In the genomic region with DNA sequence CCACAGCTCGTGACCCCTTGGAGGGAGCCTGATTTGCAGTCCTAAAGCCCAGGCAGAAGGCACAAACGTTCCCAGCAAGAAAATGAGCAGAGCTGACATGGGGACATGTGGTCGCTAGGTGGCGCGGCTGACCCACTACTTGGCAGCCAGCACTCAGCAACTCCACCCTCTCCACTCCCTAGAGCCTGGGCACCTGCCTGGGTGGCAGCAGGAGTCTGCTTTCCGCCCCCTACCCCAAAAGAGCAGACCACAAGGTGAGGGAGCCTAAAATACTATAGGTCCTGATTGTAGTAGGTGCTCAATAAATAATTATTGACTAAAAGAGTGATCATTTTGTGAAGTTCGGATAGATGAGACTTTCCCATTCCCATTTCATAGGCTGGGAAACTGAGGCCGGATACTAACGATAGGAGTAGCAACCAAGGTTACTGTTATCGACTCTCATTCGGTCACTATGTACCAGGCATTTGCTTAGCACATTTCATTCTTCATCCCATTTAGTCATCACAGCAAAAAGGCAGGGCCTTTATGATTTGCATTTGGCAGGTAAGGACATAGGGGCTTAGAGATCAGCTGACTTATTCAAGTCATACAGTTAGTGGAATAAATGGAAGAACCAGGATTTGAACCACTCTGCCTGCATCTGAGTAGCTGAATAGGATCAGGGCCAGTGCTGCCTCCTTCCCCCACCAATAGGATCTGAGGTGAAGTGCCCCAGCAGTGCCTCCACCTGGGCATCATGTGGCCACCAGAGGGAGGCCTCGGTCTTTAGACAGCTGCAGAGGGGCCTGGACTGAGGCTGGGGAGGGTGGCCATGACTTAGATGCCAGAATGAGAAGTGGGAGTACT, we compare ENCODE assay signal across 8 cellular contexts. TPM values are rescaled to one million over a fixed set of nuclear protein-coding genes. Genes with fewer than 3 reads are reported as not detected.
A peak's percentile ranks its signal among the peaks of the same experiment; 100 is the strongest.
DNase-seq lines count a peak whose midpoint lies in the region; ATAC-seq and TF ChIP-seq lines count a peak whose summit lies in the region.

No MANE protein-coding gene starts in this region.

- peak; percentile 84 to 86 for ATAC-seq in natural killer cell treated with Interleukin-12 subunit alpha and Interleukin-12 subunit beta and Interleukin-15 and Interleukin-18, amount 100 ng/mL, for 72 hours

- no peaks in the 10 kb centered on the region for H3K9me3 Mint-ChIP-seq in natural killer cell treated with Interleukin-12 subunit alpha and Interleukin-12 subunit beta and Interleukin-15 and Interleukin-18, amount 100 ng/mL, for 72 hours

- CTCF ChIA-PET in OCI-LY7 (lab: Charles Lee; ENCODE audit: unreplicated experiment) = interaction anchor here (1.5 to 1.8 kb wide), 2 partner anchors 13 to 121 kb away, joined by 3 to 13 read pairs; no protein-coding TSS in a partner anchor

- H3K4me1 ChIP-seq in OCI-LY7 (ENCODE audit: insufficient read depth, low read length, poor library complexity, severe bottlenecking) = no peaks in the 10 kb centered on the region

- H3K27ac Mint-ChIP-seq in natural killer cell treated with Interleukin-12 subunit alpha and Interleukin-12 subunit beta and Interleukin-15 and Interleukin-18, amount 100 ng/mL, for 72 hours = no peak overlapping the region

- DNase-seq in HL-60 (ENCODE audit: low read depth in 1 of 2, low spot score in 1 of 2) (peak; percentile 31 to 76), OCI-LY7 (ENCODE audit: low spot score) (peak; percentile 70), epithelial cell of prostate (ENCODE audit: low read depth, low spot score) (peak; percentile 27), globus pallidus (ENCODE audit: low spot score) (no peak)
- DNase-seq in activated CD8-positive, alpha-beta memory T cell treated with anti-CD3 and anti-CD28 coated beads, Interleukin-2, amount 50 U/mL, for 48 hours = peak; percentile 88
- no peak for DNase-seq in natural killer cell treated with Interleukin-12 subunit alpha and Interleukin-12 subunit beta and Interleukin-15 and Interleukin-18, amount 100 ng/mL, for 72 hours (ENCODE audit: low spot score)
- DNase-seq in stimulated activated naive CD4-positive, alpha-beta T cell treated with Interleukin-2 at 50 U/mL for 16 hours (lab: John Stamatoyannopoulos, UW) = peak; percentile 66

- intact Hi-C loops in OCI-LY7 (cut with micrococcal nuclease; ENCODE audit: unreplicated experiment) = loop anchor here (1.0 to 10.0 kb wide), 3 partner anchors 123 to 286 kb away; partner anchors contain the start of gene COL13A1

- H3K4me2 ChIP-seq in OCI-LY7 (ENCODE audit: low read length) = no peak overlapping the region

- H3K27me3 Mint-ChIP-seq in natural killer cell treated with Interleukin-12 subunit alpha and Interleukin-12 subunit beta and Interleukin-15 and Interleukin-18, amount 100 ng/mL, for 72 hours = peaks cover 27 to 29% of the 10 kb centered on the region in 2 donors

- no peaks in the 10 kb centered on the region for H3K9me2 ChIP-seq in OCI-LY7 (ENCODE audit: insufficient read depth, low read length)

- peaks cover 6% of the 10 kb centered on the region for H3K27me3 ChIP-seq in HL-60 (ENCODE audit: insufficient read depth, poor library complexity, severe bottlenecking)

- no peaks in the 10 kb centered on the region for H3K79me2 ChIP-seq in OCI-LY7 (ENCODE audit: insufficient read depth, low read depth, low read length)

- POLR2A ChIA-PET in OCI-LY7 (lab: Charles Lee) = interaction anchor here (0.8 kb wide), 1 partner anchor 344 kb away, joined by 3 read pairs; no protein-coding TSS in a partner anchor

- H2AFZ ChIP-seq in OCI-LY7 (ENCODE audit: low read length) = no peak overlapping the region

- BruUV-seq in OCI-LY7 (replicated peaks; lab: Mats Ljungman, UMichigan) = no TSS peak

- H3K4me3 ChIP-seq in GM12875 (ENCODE audit: low read depth, low read length) (no peak overlapping the region), HL-60 (replicated peaks; ENCODE audit: insufficient read depth, low read length) (no peak overlapping the region), OCI-LY7 (ENCODE audit: low read depth, low read length, poor library complexity, severe bottlenecking) (no peak overlapping the region)

- no peaks in the 10 kb centered on the region for H4K20me1 ChIP-seq in OCI-LY7 (ENCODE audit: insufficient read depth, low read length)

- no peaks in the 10 kb centered on the region for H3K36me3 Mint-ChIP-seq in natural killer cell treated with Interleukin-12 subunit alpha and Interleukin-12 subunit beta and Interleukin-15 and Interleukin-18, amount 100 ng/mL, for 72 hours

- no peaks in the 10 kb centered on the region for H3K9me3 ChIP-seq in OCI-LY7 (ENCODE audit: low read length)

- no peak overlapping the region for H3K4me3 Mint-ChIP-seq in natural killer cell treated with Interleukin-12 subunit alpha and Interleukin-12 subunit beta and Interleukin-15 and Interleukin-18, amount 100 ng/mL, for 72 hours

- H3K27ac ChIP-seq in HL-60 (replicated peaks) = no peak overlapping the region
- H3K27ac ChIP-seq in OCI-LY7 (ENCODE audit: low read depth, low read length, poor library complexity, severe bottlenecking) = no peak overlapping the region
- no peak overlapping the region for H3K27ac ChIP-seq in epithelial cell of prostate

- no peaks in the 10 kb centered on the region for H3K36me3 ChIP-seq in OCI-LY7 (ENCODE audit: insufficient read depth, low read length)

- peak; percentile 93 for TF ChIP-seq CTCF in GM12875 (IDR thresholded peaks at IDR 0.05; ENCODE audit: borderline replicate concordance, insufficient read depth, low read depth, low read length)
- peak; percentile 73 for TF ChIP-seq CTCF in HL-60 (IDR thresholded peaks at IDR 0.05; ENCODE audit: insufficient read depth, low read length)
- TF ChIP-seq CTCF in OCI-LY7 (conservative IDR thresholded peaks at IDR 0.05; ENCODE audit: low read length) = peak; percentile 87

- H3K4me1 Mint-ChIP-seq in natural killer cell treated with Interleukin-12 subunit alpha and Interleukin-12 subunit beta and Interleukin-15 and Interleukin-18, amount 100 ng/mL, for 72 hours (ENCODE audit: low read depth in 2 of 2) = no peaks in the 10 kb centered on the region

RNA-seq across cellular contexts. Expression of gene NEUROG3, which starts 57.3 kb away (rescaled TPM):
- total RNA-seq in OCI-LY7 (2014; rRNA removed; shearing (Covaris generic)) = not detected in 2 replicates
- not detected in 2 replicates for total RNA-seq in OCI-LY7 (2022)
- total RNA-seq in natural killer cell treated with Interleukin-12 subunit alpha and Interleukin-12 subunit beta and Interleukin-15 and Interleukin-18, amount 100 ng/mL, for 72 hours = not detected

Comparison
In these comparisons a context has a peak if more than half of its experiments do, and no peak if none do; other contexts are left out.
1. DNase-seq: peak in HL-60 (2 of 2), OCI-LY7 (single experiment), activated CD8-positive, alpha-beta memory T cell treated with anti-CD3 and anti-CD28 coated beads, Interleukin-2, amount 50 U/mL, for 48 hours (single experiment), epithelial cell of prostate (single experiment) and stimulated activated naive CD4-positive, alpha-beta T cell treated with Interleukin-2 at 50 U/mL for 16 hours (single experiment); none in natural killer cell treated with Interleukin-12 subunit alpha and Interleukin-12 subunit beta and Interleukin-15 and Interleukin-18, amount 100 ng/mL, for 72 hours (single experiment) and globus pallidus (single experiment).
2. Peak in every context shown above with its lines, with median percentiles within 50 percentile points of each other: CTCF ChIP-seq.